ENCODE assay signal across 17 cellular contexts in the genomic region with DNA sequence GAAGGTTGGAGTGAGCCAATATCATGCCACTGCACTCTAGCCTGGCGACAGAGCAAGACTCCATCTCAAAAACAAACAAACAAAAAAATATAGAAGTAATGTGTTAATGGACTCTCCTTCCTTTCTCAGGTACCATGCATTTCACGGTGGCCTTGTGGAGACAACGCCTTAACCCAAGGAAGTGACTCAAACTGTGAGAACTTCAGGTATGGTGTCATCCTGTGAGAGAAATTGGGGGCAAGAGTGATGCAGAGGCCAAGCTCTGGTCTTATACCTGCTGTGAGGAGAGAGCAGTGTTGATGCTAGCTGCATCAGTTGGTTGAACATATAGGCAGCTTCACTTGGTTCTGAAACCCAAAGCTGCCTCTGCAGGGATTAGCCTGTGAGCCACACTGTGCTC. TPM values are rescaled to one million over a fixed set of nuclear protein-coding genes. Genes with fewer than 3 reads are reported as not detected.
DNase-seq lines count a peak whose midpoint lies in the region; ATAC-seq, FAIRE-seq and TF ChIP-seq lines count a peak whose summit lies in the region.
"Had no signal": no experiment of that assay in that cellular context is flagged by ENCODE, and none has a peak within 500 bp of the region (broad histone marks: within the 10 kb centered on the region; RNA-seq: fewer than 3 reads in every experiment).

No MANE protein-coding gene starts in this region.

- peaks cover 7% of the 10 kb centered on the region for H3K4me1 ChIP-seq in astrocyte (ENCODE audit: insufficient read depth, low read length)

- no peak for FAIRE-seq in astrocyte (lab: Jason Lieb, UNC)

- H3K27ac ChIP-seq in RWPE1 = peak overlapping the region; percentile 36; the same call in 1 of the 2 replicates
- no peak overlapping the region for H3K27ac ChIP-seq in astrocyte (ENCODE audit: low read depth, low read length)
- H3K27ac ChIP-seq: uterus, WERI-Rb-1 had no signal

- H3K27ac Mint-ChIP-seq in activated CD8-positive, alpha-beta memory T cell treated with anti-CD3 and anti-CD28 coated beads, Interleukin-2, amount 10 ng/mL, durations not matched to agents 7 days and 5 days = peak overlapping the region; percentile 82
- H3K27ac Mint-ChIP-seq in astrocyte (ENCODE audit: unreplicated experiment) (no peak overlapping the region), natural killer cell (peak overlapping the region; percentile 85 to 98), glutamatergic neuron (ENCODE audit: unreplicated experiment) (no peak overlapping the region)

- peaks cover 85% of the 10 kb centered on the region for H4K20me1 ChIP-seq in astrocyte (ENCODE audit: insufficient read depth, low read length)

- DNase-seq in activated CD8-positive, alpha-beta memory T cell treated with anti-CD3 and anti-CD28 coated beads, Interleukin-2, amount 10 ng/mL, durations not matched to agents 7 days and 5 days = peak; percentile 78
- no peak for DNase-seq in activated CD8-positive, alpha-beta memory T cell treated with anti-CD3 and anti-CD28 coated beads for 24 hours
- DNase-seq in RWPE1 (ENCODE audit: low spot score) (no peak), astrocyte (ENCODE audit: low read depth) (no peak), natural killer cell (peak; percentile 40), CD1c-positive myeloid dendritic cell (ENCODE audit: extremely low spot score) (no peak), glutamatergic neuron (no peak), anterior cingulate cortex (lab: John Stamatoyannopoulos, UW) (no peak)
- DNase-seq: ACHN, left colon, NCI-H187 treated with DMSO at 0.1 percent for 48 hours, NCI-H446 treated with DMSO at 0.1 percent for 48 hours, posterior cingulate gyrus, uterus, WERI-Rb-1 had no signal

- H3K4me1 Mint-ChIP-seq in activated CD8-positive, alpha-beta memory T cell treated with anti-CD3 and anti-CD28 coated beads, Interleukin-2, amount 10 ng/mL, durations not matched to agents 7 days and 5 days = peaks cover 57% of the 10 kb centered on the region
- H3K4me1 Mint-ChIP-seq in astrocyte (ENCODE audit: low read depth, unreplicated experiment) (peaks cover 30% of the 10 kb centered on the region), natural killer cell (peaks cover 53 to 57% of the 10 kb centered on the region in 2 donors), glutamatergic neuron (ENCODE audit: low read depth, unreplicated experiment) (peaks cover 10% of the 10 kb centered on the region)

- H3K27me3 ChIP-seq in astrocyte (ENCODE audit: insufficient read depth, low read length) = no peaks in the 10 kb centered on the region
- H3K27me3 ChIP-seq: uterus had no signal

- H3K9ac ChIP-seq in astrocyte (ENCODE audit: low read length) = no peak overlapping the region

- H3K36me3 ChIP-seq in astrocyte (ENCODE audit: insufficient read depth, low read length) = peaks cover 14% of the 10 kb centered on the region
- H3K36me3 ChIP-seq: uterus had no signal

- no peaks in the 10 kb centered on the region for H3K9me3 ChIP-seq in astrocyte (ENCODE audit: insufficient read depth, low read depth, low read length)
- H3K9me3 ChIP-seq: uterus had no signal

- H3K27me3 Mint-ChIP-seq in activated CD8-positive, alpha-beta memory T cell treated with anti-CD3 and anti-CD28 coated beads, Interleukin-2, amount 10 ng/mL, durations not matched to agents 7 days and 5 days = no peaks in the 10 kb centered on the region
- H3K27me3 Mint-ChIP-seq in astrocyte (ENCODE audit: low read depth, unreplicated experiment) (no peaks in the 10 kb centered on the region), natural killer cell (ENCODE audit: low read depth in 2 of 2) (no peaks in the 10 kb centered on the region), glutamatergic neuron (ENCODE audit: unreplicated experiment) (no peaks in the 10 kb centered on the region)
- H3K27me3 Mint-ChIP-seq: brain had no signal

- no peak for TF ChIP-seq CTCF in RWPE1 (conservative IDR thresholded peaks at IDR 0.05; ENCODE audit: low read depth)
- TF ChIP-seq CTCF in astrocyte (IDR thresholded peaks at IDR 0.05; ENCODE audit: insufficient read depth, low read depth, low read length) = no peak
- TF ChIP-seq CTCF in natural killer cell (IDR thresholded peaks at IDR 0.05) = no peak
- TF ChIP-seq CTCF in glutamatergic neuron (IDR thresholded peaks at IDR 0.05; ENCODE audit: partially characterized antibody, unreplicated experiment) = no peak

- H2AFZ ChIP-seq in astrocyte (ENCODE audit: low read depth, low read length) = no peak overlapping the region

- H3K9me3 Mint-ChIP-seq in activated CD8-positive, alpha-beta memory T cell treated with anti-CD3 and anti-CD28 coated beads, Interleukin-2, amount 10 ng/mL, durations not matched to agents 7 days and 5 days (ENCODE audit: low read depth) = peaks cover 2% of the 10 kb centered on the region
- H3K9me3 Mint-ChIP-seq in astrocyte (ENCODE audit: unreplicated experiment) (no peaks in the 10 kb centered on the region), natural killer cell (no peaks in the 10 kb centered on the region), glutamatergic neuron (ENCODE audit: unreplicated experiment) (no peaks in the 10 kb centered on the region)
- H3K9me3 Mint-ChIP-seq: brain had no signal

- CTCF ChIA-PET in activated CD8-positive, alpha-beta memory T cell treated with anti-CD3 and anti-CD28 coated beads, Interleukin-2, amount 10 ng/mL, durations not matched to agents 7 days and 5 days (lab: Charles Lee) = interaction anchor here (2.4 kb wide), 1 partner anchor 57 kb away, joined by 12 read pairs; no protein-coding TSS in a partner anchor
- CTCF ChIA-PET in RWPE1 (lab: Yijun Ruan, JAX) = interaction anchor here (0.5 to 5.7 kb wide), 3 partner anchors 57 to 701 kb away, joined by 3 to 37 read pairs (median 3); no protein-coding TSS in a partner anchor

- no peak overlapping the region for H3K4me3 Mint-ChIP-seq in activated CD8-positive, alpha-beta memory T cell treated with anti-CD3 and anti-CD28 coated beads, Interleukin-2, amount 10 ng/mL, durations not matched to agents 7 days and 5 days
- H3K4me3 Mint-ChIP-seq in astrocyte (ENCODE audit: unreplicated experiment) = peak overlapping the region; percentile 50
- H3K4me3 Mint-ChIP-seq in natural killer cell = peak overlapping the region; percentile 83
- no peak overlapping the region for H3K4me3 Mint-ChIP-seq in glutamatergic neuron (ENCODE audit: unreplicated experiment)

- peak; percentile 88 for ATAC-seq in activated CD8-positive, alpha-beta memory T cell treated with anti-CD3 and anti-CD28 coated beads, Interleukin-2, amount 10 ng/mL, durations not matched to agents 7 days and 5 days
- ATAC-seq in natural killer cell = peak; percentile 66 to 74 (median 67)
- ATAC-seq: left colon had no signal

- POLR2A ChIA-PET in RWPE1 (lab: Yijun Ruan, JAX; ENCODE audit: low non-redundant PET) = no interaction called here

- no peak overlapping the region for H3K4me2 ChIP-seq in astrocyte (ENCODE audit: low read length)
- H3K4me2 ChIP-seq: smooth muscle cell had no signal

- peaks cover 93% of the 10 kb centered on the region for H3K79me2 ChIP-seq in astrocyte (ENCODE audit: insufficient read depth, low read length)

- intact Hi-C loops in natural killer cell (cut with micrococcal nuclease) = loop anchor here (5.0 kb wide), 2 partner anchors 38 to 67 kb away; partner anchors contain the start of gene AHCY

- no peak overlapping the region for H3K4me3 ChIP-seq in astrocyte (ENCODE audit: insufficient read depth, low read depth, low read length)
- H3K4me3 ChIP-seq: smooth muscle cell, uterus had no signal

- H3K36me3 Mint-ChIP-seq in activated CD8-positive, alpha-beta memory T cell treated with anti-CD3 and anti-CD28 coated beads, Interleukin-2, amount 10 ng/mL, durations not matched to agents 7 days and 5 days = peaks cover 59% of the 10 kb centered on the region
- peaks cover 29% of the 10 kb centered on the region for H3K36me3 Mint-ChIP-seq in astrocyte (ENCODE audit: low read depth, unreplicated experiment)
- H3K36me3 Mint-ChIP-seq in natural killer cell = no peaks in the 10 kb centered on the region
- H3K36me3 Mint-ChIP-seq in glutamatergic neuron (ENCODE audit: unreplicated experiment) = peaks cover 5% of the 10 kb centered on the region

RNA-seq across cellular contexts. Expression of gene ITCH, which starts 6.2 kb away (rescaled TPM):
- total RNA-seq in activated CD8-positive, alpha-beta memory T cell treated with anti-CD3 and anti-CD28 coated beads, Interleukin-2, amount 10 ng/mL, durations not matched to agents 7 days and 5 days = 10 to 100 TPM; 51.6 to 57.9 TPM
- 73.6 and 79.0 TPM in 2 replicates for total RNA-seq in astrocyte
- 100 to 1,000 TPM; 157 to 182 (median 163) TPM for total RNA-seq in natural killer cell
- 59.4 TPM for total RNA-seq in glutamatergic neuron (ENCODE audit: unreplicated experiment)

Comparison
In these comparisons a context has a peak if more than half of its experiments do, and no peak if none do; other contexts are left out.
1. DNase-seq: peak in activated CD8-positive, alpha-beta memory T cell treated with anti-CD3 and anti-CD28 coated beads, Interleukin-2, amount 10 ng/mL, durations not matched to agents 7 days and 5 days (single experiment) and natural killer cell (single experiment); none in activated CD8-positive, alpha-beta memory T cell treated with anti-CD3 and anti-CD28 coated beads for 24 hours (single experiment), RWPE1 (single experiment), astrocyte (single experiment), CD1c-positive myeloid dendritic cell (single experiment), glutamatergic neuron (single experiment) and anterior cingulate cortex (0 of 58).
2. H3K27ac Mint-ChIP-seq: peak in activated CD8-positive, alpha-beta memory T cell treated with anti-CD3 and anti-CD28 coated beads, Interleukin-2, amount 10 ng/mL, durations not matched to agents 7 days and 5 days (single experiment) and natural killer cell (2 of 2); none in astrocyte (single experiment) and glutamatergic neuron (single experiment).
3. H3K4me3 Mint-ChIP-seq: peak in astrocyte (single experiment) and natural killer cell (single experiment); none in activated CD8-positive, alpha-beta memory T cell treated with anti-CD3 and anti-CD28 coated beads, Interleukin-2, amount 10 ng/mL, durations not matched to agents 7 days and 5 days (single experiment) and glutamatergic neuron (single experiment).